21 cellular contexts compared by ENCODE assay signal in genomic region chr21:43679951-43680350, GRCh38. TPM values are rescaled to one million over a fixed set of nuclear protein-coding genes. Genes with fewer than 3 reads are reported as not detected.
DNase-seq lines count a peak whose midpoint lies in the region; ATAC-seq, FAIRE-seq and TF ChIP-seq lines count a peak whose summit lies in the region.
"Had no signal": no experiment of that assay in that cellular context is flagged by ENCODE, and none has a peak within 500 bp of the region (broad histone marks: within the 10 kb centered on the region; RNA-seq: fewer than 3 reads in every experiment).

No MANE protein-coding gene starts in this region.

- peak overlapping the region; percentile 1 for H3K27ac Mint-ChIP-seq in activated CD8-positive, alpha-beta memory T cell treated with anti-CD3 and anti-CD28 coated beads, Interleukin-2, amount 10 ng/mL, durations not matched to agents 7 days and 5 days
- H3K27ac Mint-ChIP-seq in stimulated activated naive B cell treated with anti-CD40 and anti-IgM and Interleukin-4, amounts not matched to agents 10 μg/mL and 1 μg/mL and 100 μg/mL, for 72 hours: peak overlapping the region; percentile 38

- H3K27me3 ChIP-seq in Panc1 (ENCODE audit: control insufficient read depth, insufficient read depth, low read length): no peaks in the 10 kb centered on the region
- H3K27me3 ChIP-seq in HepG2 (ENCODE audit: control insufficient read depth in 1 of 2, insufficient read depth in 2 of 2, low read length in 2 of 2): no peaks in the 10 kb centered on the region; a peak in 1 of 5 replicates
- H3K27me3 ChIP-seq: BLaER1 had no signal

- H3K79me2 ChIP-seq in HepG2 (ENCODE audit: insufficient read depth, low read length): peaks cover 8% of the 10 kb centered on the region

- peaks cover 59% of the 10 kb centered on the region for H3K36me3 Mint-ChIP-seq in activated CD8-positive, alpha-beta memory T cell treated with anti-CD3 and anti-CD28 coated beads, Interleukin-2, amount 10 ng/mL, durations not matched to agents 7 days and 5 days
- H3K36me3 Mint-ChIP-seq in stimulated activated naive B cell treated with anti-CD40 and anti-IgM and Interleukin-4, amounts not matched to agents 10 μg/mL and 1 μg/mL and 100 μg/mL, for 72 hours: peaks cover 38 to 58% of the 10 kb centered on the region in 2 donors

- ATAC-seq in activated CD8-positive, alpha-beta memory T cell treated with anti-CD3 and anti-CD28 coated beads, Interleukin-2, amount 10 ng/mL, durations not matched to agents 7 days and 5 days: no peak
- ATAC-seq in Panc1 (no peak), HepG2 (no peak), GM21360 (IDR thresholded peaks at IDR 0.05; ENCODE audit: unreplicated experiment) (no peak)
- no peak for ATAC-seq in stimulated activated naive B cell treated with anti-CD40 and anti-IgM and Interleukin-4, amounts not matched to agents 10 μg/mL and 1 μg/mL and 100 μg/mL, for 72 hours (replicated peaks)

- in situ Hi-C loops in Panc1 (cut with HindIII; ENCODE audit: low pct_unique_long_range_greater_than_20kb, low sequenced_read_pairs) (no loop called here), HepG2 (cut with HindIII; ENCODE audit: extremely low pct_ligation_motif_present, low pct_unique_long_range_greater_than_20kb) (no loop called here)

- H3K27me3 Mint-ChIP-seq in activated CD8-positive, alpha-beta memory T cell treated with anti-CD3 and anti-CD28 coated beads, Interleukin-2, amount 10 ng/mL, durations not matched to agents 7 days and 5 days: no peaks in the 10 kb centered on the region
- H3K27me3 Mint-ChIP-seq in stimulated activated naive B cell treated with anti-CD40 and anti-IgM and Interleukin-4, amounts not matched to agents 10 μg/mL and 1 μg/mL and 100 μg/mL, for 72 hours: no peaks in the 10 kb centered on the region
- H3K27me3 Mint-ChIP-seq: CD4-positive, CD25-positive, alpha-beta regulatory T cell had no signal

- H3K4me2 ChIP-seq in HepG2 (ENCODE audit: low read depth, low read length): no peak overlapping the region
- H3K4me2 ChIP-seq: BLaER1 had no signal

- intact Hi-C loops in Panc1 (cut with micrococcal nuclease; ENCODE audit: unreplicated experiment): no loop called here
- intact Hi-C loops in HepG2 (cut with micrococcal nuclease; ENCODE audit: unreplicated experiment): no loop called here

- TF ChIP-seq CTCF in Panc1 (IDR thresholded peaks at IDR 0.05): no peak
- TF ChIP-seq CTCF in HepG2 (CRISPR knock-in tag; IDR thresholded peaks at IDR 0.05): no peak

- no peak overlapping the region for H2AFZ ChIP-seq in HepG2 (ENCODE audit: low read length)

- 59% methylated on average over 12 of the region's 12 CpGs for WGBS in HepG2 (ENCODE audit: low lambda C conversion rate)

- no peaks in the 10 kb centered on the region for H3K4me1 ChIP-seq in Panc1 (ENCODE audit: control insufficient read depth, insufficient read depth, low read length)
- H3K4me1 ChIP-seq in HepG2 (ENCODE audit: insufficient read depth, low read length): peaks cover 13% of the 10 kb centered on the region
- H3K4me1 ChIP-seq: BLaER1 had no signal

- H3K9ac ChIP-seq in HepG2 (ENCODE audit: insufficient read depth, low read depth, low read length): no peak overlapping the region
- H3K9ac ChIP-seq: BLaER1 had no signal

- FAIRE-seq in HepG2 (lab: Jason Lieb, UNC): peak; percentile 32
- FAIRE-seq: A204.1 had no signal

- TF ChIP-seq POLR2A in HepG2 (IDR thresholded peaks at IDR 0.05; ENCODE audit: insufficient read depth in 1 of 2, low read depth in 2 of 2, low read length in 2 of 2): no peak

- CTCF ChIA-PET in activated CD8-positive, alpha-beta memory T cell treated with anti-CD3 and anti-CD28 coated beads, Interleukin-2, amount 10 ng/mL, durations not matched to agents 7 days and 5 days (lab: Charles Lee): no interaction called here
- CTCF ChIA-PET in Panc1 (lab: Charles Lee): no interaction called here
- CTCF ChIA-PET in HepG2 (lab: Yijun Ruan, JAX; ENCODE audit: low intra/inter-chr PET ratio, low total read pairs): no interaction called here

- peaks cover 20% of the 10 kb centered on the region for H3K4me1 Mint-ChIP-seq in activated CD8-positive, alpha-beta memory T cell treated with anti-CD3 and anti-CD28 coated beads, Interleukin-2, amount 10 ng/mL, durations not matched to agents 7 days and 5 days
- H3K4me1 Mint-ChIP-seq in stimulated activated naive B cell treated with anti-CD40 and anti-IgM and Interleukin-4, amounts not matched to agents 10 μg/mL and 1 μg/mL and 100 μg/mL, for 72 hours: peaks cover 0 to 3% of the 10 kb centered on the region in 2 donors

- no peak for TF ChIP-seq EP300 in HepG2 (IDR thresholded peaks at IDR 0.05; ENCODE audit: low read depth in 2 of 2, low read length in 2 of 2)
- no peak for TF ChIP-seq EP300 in HepG2 (CRISPR knock-in tag; IDR thresholded peaks at IDR 0.05; ENCODE audit: borderline replicate concordance)

- DNase-seq in activated CD8-positive, alpha-beta memory T cell treated with anti-CD3 and anti-CD28 coated beads, Interleukin-2, amount 10 ng/mL, durations not matched to agents 7 days and 5 days: no peak
- no peak for DNase-seq in activated CD8-positive, alpha-beta memory T cell treated with anti-CD3 and anti-CD28 coated beads, Interleukin-2, amount 50 U/mL, for 4 hours
- DNase-seq in Panc1 (ENCODE audit: low read depth, low spot score) (no peak), HepG2 (ENCODE audit: low spot score) (no peak), hepatic stellate cell (ENCODE audit: low spot score) (no peak)
- no peak for DNase-seq in stimulated activated naive B cell treated with anti-CD40 and anti-IgM and Interleukin-4, amounts not matched to agents 10 μg/mL and 1 μg/mL and 100 μg/mL, for 72 hours
- DNase-seq: CD4-positive, CD25-positive, alpha-beta regulatory T cell; DMS53; Karpas-422; NCI-H1092; NCI-H1417 treated with DMSO at 0.1 percent for 48 hours; NCI-H1694 treated with DMSO at 0.1 percent for 48 hours; NCI-H2081; NCI-H2227 treated with DMSO at 0.1 percent for 48 hours; NCI-H69; SHP77 had no signal

- BruUV-seq in Panc1 (replicated peaks; lab: Mats Ljungman, UMichigan) (TSS peak; percentile 67), HepG2 (replicated peaks; lab: Mats Ljungman, UMichigan) (TSS peak; percentile 41)

- H3K4me3 ChIP-seq in Panc1 (ENCODE audit: low read depth in 2 of 2, low read length in 2 of 2): no peak overlapping the region
- no peak overlapping the region for H3K4me3 ChIP-seq in HepG2 (replicated peaks in 1 of 3; ENCODE audit: insufficient read depth in 1 of 3, low read depth in 2 of 3, low read length in 3 of 3)
- H3K4me3 ChIP-seq: BLaER1 had no signal

- H3K36me3 ChIP-seq in Panc1 (ENCODE audit: control insufficient read depth, insufficient read depth, low read length): peaks cover 3% of the 10 kb centered on the region
- H3K36me3 ChIP-seq in HepG2 (replicated peaks in 1 of 2; ENCODE audit: control insufficient read depth in 1 of 2, insufficient read depth in 2 of 2, low read length in 2 of 2): peaks cover 34 to 60% of the 10 kb centered on the region in 2 experiments

- no peak for TF ChIP-seq RAD21 in HepG2 (CRISPR knock-in tag; IDR thresholded peaks at IDR 0.05)

- H3K9me3 Mint-ChIP-seq in activated CD8-positive, alpha-beta memory T cell treated with anti-CD3 and anti-CD28 coated beads, Interleukin-2, amount 10 ng/mL, durations not matched to agents 7 days and 5 days (ENCODE audit: low read depth): no peaks in the 10 kb centered on the region
- H3K9me3 Mint-ChIP-seq in stimulated activated naive B cell treated with anti-CD40 and anti-IgM and Interleukin-4, amounts not matched to agents 10 μg/mL and 1 μg/mL and 100 μg/mL, for 72 hours: no peaks in the 10 kb centered on the region
- H3K9me3 Mint-ChIP-seq: CD4-positive, CD25-positive, alpha-beta regulatory T cell had no signal

- no peak overlapping the region for H3K4me3 Mint-ChIP-seq in activated CD8-positive, alpha-beta memory T cell treated with anti-CD3 and anti-CD28 coated beads, Interleukin-2, amount 10 ng/mL, durations not matched to agents 7 days and 5 days
- no peak overlapping the region for H3K4me3 Mint-ChIP-seq in stimulated activated naive B cell treated with anti-CD40 and anti-IgM and Interleukin-4, amounts not matched to agents 10 μg/mL and 1 μg/mL and 100 μg/mL, for 72 hours
- H3K4me3 Mint-ChIP-seq: CD4-positive, CD25-positive, alpha-beta regulatory T cell had no signal

- POLR2A ChIA-PET in Panc1 (lab: Charles Lee) (interaction anchor here (0.6 kb wide), 1 partner anchor 55 kb away, joined by 5 read pairs; no protein-coding TSS in a partner anchor), HepG2 (lab: Yijun Ruan, JAX) (no interaction called here)

- no peaks in the 10 kb centered on the region for H4K20me1 ChIP-seq in HepG2 (ENCODE audit: insufficient read depth, low read length)

- H3K9me3 ChIP-seq in Panc1 (ENCODE audit: control insufficient read depth, insufficient read depth, low read depth, low read length) (no peaks in the 10 kb centered on the region), HepG2 (ENCODE audit: low read length) (no peaks in the 10 kb centered on the region)
- H3K9me3 ChIP-seq: BLaER1 had no signal

- H3K27ac ChIP-seq in Panc1 (ENCODE audit: low read length) (no peak overlapping the region), HepG2 (ENCODE audit: extremely low read length, insufficient read depth, low read length) (no peak overlapping the region)
- H3K27ac ChIP-seq: BLaER1, HL-60, RWPE1 had no signal

RNA-seq across cellular contexts. Expression of gene RRP1B, which starts 20.6 kb away (rescaled TPM):
- 10 to 100 TPM; 49.1 to 50.4 TPM for total RNA-seq in activated CD8-positive, alpha-beta memory T cell treated with anti-CD3 and anti-CD28 coated beads, Interleukin-2, amount 10 ng/mL, durations not matched to agents 7 days and 5 days
- total RNA-seq in Panc1 (2021; ENCODE audit: unreplicated experiment): 30.7 TPM
- 13.6 TPM for polyA plus RNA-seq in Panc1 (2012; ENCODE audit: insufficient read length)
- total RNA-seq in HepG2 (2016; rRNA removed; fragmentation: Illumina TruSeq; extraction: Trizol): 46.2 and 58.2 TPM in 2 replicates
- total RNA-seq in HepG2 (2016; cell fraction: cytosol; rRNA removed; fragmentation: Illumina TruSeq; extraction: Trizol; ENCODE audit: low read depth): 4.4 and 4.5 TPM in 2 replicates
- total RNA-seq in HepG2 (2016; cell fraction: insoluble cytoplasmic fraction; rRNA removed; fragmentation: Illumina TruSeq; extraction: Trizol): 45.9 and 49.4 TPM in 2 replicates
- total RNA-seq in HepG2 (2016; cell fraction: membrane; rRNA removed; fragmentation: Illumina TruSeq; extraction: Trizol): 16.5 and 16.9 TPM in 2 replicates
- 28.8 and 31.8 TPM in 2 replicates for total RNA-seq in HepG2 (2016; cell fraction: nucleus; rRNA removed; fragmentation: Illumina TruSeq; extraction: Trizol)
- 16.3 TPM in 2 replicates for polyA plus RNA-seq in HepG2 (2011; rRNA removed)
- 10.6 and 12.2 TPM in 2 replicates for polyA plus RNA-seq in HepG2 (2011; cell fraction: cytosol; rRNA removed)
- polyA plus RNA-seq in HepG2 (2011; cell fraction: nucleus; rRNA removed): 17.2 and 19.0 TPM in 2 replicates
- 19.7 and 22.4 TPM in 2 replicates for polyA plus RNA-seq in HepG2 (2012)
- 1.9 and 2.3 TPM in 2 replicates for polyA plus RNA-seq in HepG2 (2016; cell fraction: cytosol; fragmentation: Illumina TruSeq; extraction: Trizol; ENCODE audit: low read depth)
- polyA plus RNA-seq in HepG2 (2016; cell fraction: insoluble cytoplasmic fraction; fragmentation: Illumina TruSeq; extraction: Trizol; ENCODE audit: low read depth): 45.7 and 50.1 TPM in 2 replicates
- 7.9 and 8.4 TPM in 2 replicates for polyA plus RNA-seq in HepG2 (2016; cell fraction: membrane; fragmentation: Illumina TruSeq; extraction: Trizol; ENCODE audit: low read depth)
- 52.6 and 53.3 TPM in 2 replicates for polyA plus RNA-seq in HepG2 (2016; cell fraction: nucleus; fragmentation: Illumina TruSeq; extraction: Trizol; ENCODE audit: insufficient read depth, low read depth)
- 26.5 and 39.4 TPM in 2 replicates for polyA minus RNA-seq in HepG2 (2011; rRNA and poly(A)+ RNA removed; ENCODE audit: low replicate concordance)
- 23.0 and 23.7 TPM in 2 replicates for polyA minus RNA-seq in HepG2 (2011; cell fraction: cytosol; rRNA and poly(A)+ RNA removed)
- polyA minus RNA-seq in HepG2 (2011; cell fraction: nucleus; rRNA and poly(A)+ RNA removed): 12.1 and 17.0 TPM in 2 replicates

RNA-seq across cellular contexts. Expression of gene HSF2BP, which starts 20.7 kb away (rescaled TPM):
- total RNA-seq in activated CD8-positive, alpha-beta memory T cell treated with anti-CD3 and anti-CD28 coated beads, Interleukin-2, amount 10 ng/mL, durations not matched to agents 7 days and 5 days: under 1 TPM; 0.21 to 0.47 TPM
- total RNA-seq in Panc1 (2021; ENCODE audit: unreplicated experiment): 4.2 TPM
- 3.5 TPM for polyA plus RNA-seq in Panc1 (2012; ENCODE audit: insufficient read length)
- 1.6 and 2.2 TPM in 2 replicates for total RNA-seq in HepG2 (2016; rRNA removed; fragmentation: Illumina TruSeq; extraction: Trizol)
- total RNA-seq in HepG2 (2016; cell fraction: cytosol; rRNA removed; fragmentation: Illumina TruSeq; extraction: Trizol; ENCODE audit: low read depth): 2.9 and 3.0 TPM in 2 replicates
- 1.8 and 2.1 TPM in 2 replicates for total RNA-seq in HepG2 (2016; cell fraction: insoluble cytoplasmic fraction; rRNA removed; fragmentation: Illumina TruSeq; extraction: Trizol)
- total RNA-seq in HepG2 (2016; cell fraction: membrane; rRNA removed; fragmentation: Illumina TruSeq; extraction: Trizol): 1.7 and 2.1 TPM in 2 replicates
- total RNA-seq in HepG2 (2016; cell fraction: nucleus; rRNA removed; fragmentation: Illumina TruSeq; extraction: Trizol): 1.6 and 2.4 TPM in 2 replicates
- 0.63 and 0.67 TPM in 2 replicates for polyA plus RNA-seq in HepG2 (2011; rRNA removed)
- 0.68 and 0.87 TPM in 2 replicates for polyA plus RNA-seq in HepG2 (2011; cell fraction: cytosol; rRNA removed)
- 0.98 and 1.1 TPM in 2 replicates for polyA plus RNA-seq in HepG2 (2011; cell fraction: nucleus; rRNA removed)
- polyA plus RNA-seq in HepG2 (2012): 0.92 and 0.95 TPM in 2 replicates
- 0.49 and 0.50 TPM in 2 replicates for polyA plus RNA-seq in HepG2 (2016; cell fraction: cytosol; fragmentation: Illumina TruSeq; extraction: Trizol; ENCODE audit: low read depth)
- polyA plus RNA-seq in HepG2 (2016; cell fraction: insoluble cytoplasmic fraction; fragmentation: Illumina TruSeq; extraction: Trizol; ENCODE audit: low read depth): 1.4 and 1.6 TPM in 2 replicates
- 0.49 and 0.94 TPM in 2 replicates for polyA plus RNA-seq in HepG2 (2016; cell fraction: membrane; fragmentation: Illumina TruSeq; extraction: Trizol; ENCODE audit: low read depth)
- 0.75 and 1.5 TPM in 2 replicates for polyA plus RNA-seq in HepG2 (2016; cell fraction: nucleus; fragmentation: Illumina TruSeq; extraction: Trizol; ENCODE audit: insufficient read depth, low read depth)
- polyA minus RNA-seq in HepG2 (2011; rRNA and poly(A)+ RNA removed; ENCODE audit: low replicate concordance): 0.48 and 3.0 TPM in 2 replicates
- 0.69 TPM in 1 of 2 replicates, not detected in the other for polyA minus RNA-seq in HepG2 (2011; cell fraction: cytosol; rRNA and poly(A)+ RNA removed)
- 3.1 and 4.4 TPM in 2 replicates for polyA minus RNA-seq in HepG2 (2011; cell fraction: nucleus; rRNA and poly(A)+ RNA removed)

RNA-seq across cellular contexts. Expression of gene PDXK, which starts 39.0 kb away (rescaled TPM):
- 10 to 100 TPM; 95.3 to 99.6 TPM for total RNA-seq in activated CD8-positive, alpha-beta memory T cell treated with anti-CD3 and anti-CD28 coated beads, Interleukin-2, amount 10 ng/mL, durations not matched to agents 7 days and 5 days
- total RNA-seq in Panc1 (2021; ENCODE audit: unreplicated experiment) (184 TPM), HepG2 (2016; rRNA removed; fragmentation: Illumina TruSeq; extraction: Trizol) (114 and 151 TPM in 2 replicates)
- polyA plus RNA-seq in Panc1 (2012; ENCODE audit: insufficient read length): 125 TPM
- 28.6 and 35.2 TPM in 2 replicates for total RNA-seq in HepG2 (2016; cell fraction: cytosol; rRNA removed; fragmentation: Illumina TruSeq; extraction: Trizol; ENCODE audit: low read depth)
- total RNA-seq in HepG2 (2016; cell fraction: insoluble cytoplasmic fraction; rRNA removed; fragmentation: Illumina TruSeq; extraction: Trizol): 115 and 149 TPM in 2 replicates
- total RNA-seq in HepG2 (2016; cell fraction: membrane; rRNA removed; fragmentation: Illumina TruSeq; extraction: Trizol): 62.0 and 68.5 TPM in 2 replicates
- total RNA-seq in HepG2 (2016; cell fraction: nucleus; rRNA removed; fragmentation: Illumina TruSeq; extraction: Trizol): 61.1 and 71.3 TPM in 2 replicates
- polyA plus RNA-seq in HepG2 (2011; rRNA removed): 165 and 184 TPM in 2 replicates
- 146 and 162 TPM in 2 replicates for polyA plus RNA-seq in HepG2 (2011; cell fraction: cytosol; rRNA removed)
- 215 and 264 TPM in 2 replicates for polyA plus RNA-seq in HepG2 (2011; cell fraction: nucleus; rRNA removed)
- polyA plus RNA-seq in HepG2 (2012): 82.4 and 87.9 TPM in 2 replicates
- 45.4 and 55.7 TPM in 2 replicates for polyA plus RNA-seq in HepG2 (2016; cell fraction: cytosol; fragmentation: Illumina TruSeq; extraction: Trizol; ENCODE audit: low read depth)
- polyA plus RNA-seq in HepG2 (2016; cell fraction: insoluble cytoplasmic fraction; fragmentation: Illumina TruSeq; extraction: Trizol; ENCODE audit: low read depth): 135 and 141 TPM in 2 replicates
- polyA plus RNA-seq in HepG2 (2016; cell fraction: membrane; fragmentation: Illumina TruSeq; extraction: Trizol; ENCODE audit: low read depth): 56.2 and 56.5 TPM in 2 replicates
- polyA plus RNA-seq in HepG2 (2016; cell fraction: nucleus; fragmentation: Illumina TruSeq; extraction: Trizol; ENCODE audit: insufficient read depth, low read depth): 113 and 114 TPM in 2 replicates
- 159 and 241 TPM in 2 replicates for polyA minus RNA-seq in HepG2 (2011; rRNA and poly(A)+ RNA removed; ENCODE audit: low replicate concordance)
- 48.1 and 61.1 TPM in 2 replicates for polyA minus RNA-seq in HepG2 (2011; cell fraction: cytosol; rRNA and poly(A)+ RNA removed)
- 60.5 and 61.0 TPM in 2 replicates for polyA minus RNA-seq in HepG2 (2011; cell fraction: nucleus; rRNA and poly(A)+ RNA removed)
